In the genomic region with DNA sequence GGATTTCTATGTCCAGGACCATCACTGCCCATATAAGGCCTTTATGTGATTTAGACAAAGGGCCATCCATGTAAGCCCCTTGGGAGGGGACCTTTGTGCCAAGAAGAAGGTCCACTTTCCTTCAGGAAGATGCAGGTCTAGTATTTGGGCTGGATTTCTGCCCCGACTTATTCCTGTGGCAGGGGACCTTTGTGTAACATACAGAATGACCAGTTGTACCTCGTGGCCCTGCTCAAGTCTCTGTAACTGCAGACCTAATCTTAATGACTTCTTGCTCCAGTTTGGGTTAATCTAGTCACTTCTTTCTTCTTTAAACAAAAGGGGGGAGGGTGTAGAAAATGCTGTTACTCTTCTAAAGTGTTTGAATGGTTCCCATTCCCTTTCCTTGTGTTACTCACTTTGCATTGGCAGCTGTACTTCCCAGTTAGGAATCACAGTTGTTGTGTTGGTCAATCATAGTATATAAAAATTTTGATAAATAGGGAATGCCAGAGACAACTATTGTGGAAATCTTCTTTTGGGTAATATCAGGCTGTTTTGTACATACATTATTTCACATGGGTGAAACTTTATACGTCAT, we compare ENCODE assay signal across 1 cellular context.
TF ChIP-seq lines count a peak whose summit lies in the region.

No MANE protein-coding gene starts in this region.

TF ChIP-seq in GM23338, 12 proteins besides CTCF, POLR2A, EP300 and RAD21 (continued from another document):
- TF ChIP-seq, protein P1, sequence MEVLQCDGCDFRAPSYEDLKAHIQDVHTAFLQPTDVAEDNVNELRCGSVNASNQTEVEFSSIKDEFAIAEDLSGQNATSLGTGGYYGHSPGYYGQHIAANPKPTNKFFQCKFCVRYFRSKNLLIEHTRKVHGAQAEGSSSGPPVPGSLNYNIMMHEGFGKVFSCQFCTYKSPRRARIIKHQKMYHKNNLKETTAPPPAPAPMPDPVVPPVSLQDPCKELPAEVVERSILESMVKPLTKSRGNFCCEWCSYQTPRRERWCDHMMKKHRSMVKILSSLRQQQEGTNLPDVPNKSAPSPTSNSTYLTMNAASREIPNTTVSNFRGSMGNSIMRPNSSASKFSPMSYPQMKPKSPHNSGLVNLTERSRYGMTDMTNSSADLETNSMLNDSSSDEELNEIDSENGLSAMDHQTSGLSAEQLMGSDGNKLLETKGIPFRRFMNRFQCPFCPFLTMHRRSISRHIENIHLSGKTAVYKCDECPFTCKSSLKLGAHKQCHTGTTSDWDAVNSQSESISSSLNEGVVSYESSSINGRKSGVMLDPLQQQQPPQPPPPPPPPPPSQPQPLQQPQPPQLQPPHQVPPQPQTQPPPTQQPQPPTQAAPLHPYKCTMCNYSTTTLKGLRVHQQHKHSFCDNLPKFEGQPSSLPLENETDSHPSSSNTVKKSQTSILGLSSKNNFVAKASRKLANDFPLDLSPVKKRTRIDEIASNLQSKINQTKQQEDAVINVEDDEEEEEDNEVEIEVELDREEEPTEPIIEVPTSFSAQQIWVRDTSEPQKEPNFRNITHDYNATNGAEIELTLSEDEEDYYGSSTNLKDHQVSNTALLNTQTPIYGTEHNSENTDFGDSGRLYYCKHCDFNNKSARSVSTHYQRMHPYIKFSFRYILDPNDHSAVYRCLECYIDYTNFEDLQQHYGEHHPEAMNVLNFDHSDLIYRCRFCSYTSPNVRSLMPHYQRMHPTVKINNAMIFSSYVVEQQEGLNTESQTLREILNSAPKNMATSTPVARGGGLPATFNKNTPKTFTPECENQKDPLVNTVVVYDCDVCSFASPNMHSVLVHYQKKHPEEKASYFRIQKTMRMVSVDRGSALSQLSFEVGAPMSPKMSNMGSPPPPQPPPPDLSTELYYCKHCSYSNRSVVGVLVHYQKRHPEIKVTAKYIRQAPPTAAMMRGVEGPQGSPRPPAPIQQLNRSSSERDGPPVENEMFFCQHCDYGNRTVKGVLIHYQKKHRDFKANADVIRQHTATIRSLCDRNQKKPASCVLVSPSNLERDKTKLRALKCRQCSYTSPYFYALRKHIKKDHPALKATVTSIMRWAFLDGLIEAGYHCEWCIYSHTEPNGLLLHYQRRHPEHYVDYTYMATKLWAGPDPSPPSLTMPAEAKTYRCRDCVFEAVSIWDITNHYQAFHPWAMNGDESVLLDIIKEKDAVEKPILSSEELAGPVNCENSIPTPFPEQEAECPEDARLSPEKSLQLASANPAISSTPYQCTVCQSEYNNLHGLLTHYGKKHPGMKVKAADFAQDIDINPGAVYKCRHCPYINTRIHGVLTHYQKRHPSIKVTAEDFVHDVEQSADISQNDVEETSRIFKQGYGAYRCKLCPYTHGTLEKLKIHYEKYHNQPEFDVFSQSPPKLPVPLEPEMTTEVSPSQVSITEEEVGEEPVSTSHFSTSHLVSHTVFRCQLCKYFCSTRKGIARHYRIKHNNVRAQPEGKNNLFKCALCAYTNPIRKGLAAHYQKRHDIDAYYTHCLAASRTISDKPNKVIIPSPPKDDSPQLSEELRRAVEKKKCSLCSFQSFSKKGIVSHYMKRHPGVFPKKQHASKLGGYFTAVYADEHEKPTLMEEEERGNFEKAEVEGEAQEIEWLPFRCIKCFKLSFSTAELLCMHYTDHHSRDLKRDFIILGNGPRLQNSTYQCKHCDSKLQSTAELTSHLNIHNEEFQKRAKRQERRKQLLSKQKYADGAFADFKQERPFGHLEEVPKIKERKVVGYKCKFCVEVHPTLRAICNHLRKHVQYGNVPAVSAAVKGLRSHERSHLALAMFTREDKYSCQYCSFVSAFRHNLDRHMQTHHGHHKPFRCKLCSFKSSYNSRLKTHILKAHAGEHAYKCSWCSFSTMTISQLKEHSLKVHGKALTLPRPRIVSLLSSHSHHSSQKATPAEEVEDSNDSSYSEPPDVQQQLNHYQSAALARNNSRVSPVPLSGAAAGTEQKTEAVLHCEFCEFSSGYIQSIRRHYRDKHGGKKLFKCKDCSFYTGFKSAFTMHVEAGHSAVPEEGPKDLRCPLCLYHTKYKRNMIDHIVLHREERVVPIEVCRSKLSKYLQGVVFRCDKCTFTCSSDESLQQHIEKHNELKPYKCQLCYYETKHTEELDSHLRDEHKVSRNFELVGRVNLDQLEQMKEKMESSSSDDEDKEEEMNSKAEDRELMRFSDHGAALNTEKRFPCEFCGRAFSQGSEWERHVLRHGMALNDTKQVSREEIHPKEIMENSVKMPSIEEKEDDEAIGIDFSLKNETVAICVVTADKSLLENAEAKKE (CRISPR knock-in tag; IDR thresholded peaks at IDR 0.05) = no peak
- TF ChIP-seq ZNF114 (CRISPR knock-in tag; IDR thresholded peaks at IDR 0.05) (no peak), NANOG (IDR thresholded peaks at IDR 0.05; ENCODE audit: borderline replicate concordance) (no peak), STAT1 (IDR thresholded peaks at IDR 0.05; ENCODE audit: unreplicated experiment) (no peak), POLR2AphosphoS5 (IDR thresholded peaks at IDR 0.05; ENCODE audit: low read depth) (no peak), JUNB (IDR thresholded peaks at IDR 0.05; ENCODE audit: unreplicated experiment) (no peak)
- TF ChIP-seq, protein P2, sequence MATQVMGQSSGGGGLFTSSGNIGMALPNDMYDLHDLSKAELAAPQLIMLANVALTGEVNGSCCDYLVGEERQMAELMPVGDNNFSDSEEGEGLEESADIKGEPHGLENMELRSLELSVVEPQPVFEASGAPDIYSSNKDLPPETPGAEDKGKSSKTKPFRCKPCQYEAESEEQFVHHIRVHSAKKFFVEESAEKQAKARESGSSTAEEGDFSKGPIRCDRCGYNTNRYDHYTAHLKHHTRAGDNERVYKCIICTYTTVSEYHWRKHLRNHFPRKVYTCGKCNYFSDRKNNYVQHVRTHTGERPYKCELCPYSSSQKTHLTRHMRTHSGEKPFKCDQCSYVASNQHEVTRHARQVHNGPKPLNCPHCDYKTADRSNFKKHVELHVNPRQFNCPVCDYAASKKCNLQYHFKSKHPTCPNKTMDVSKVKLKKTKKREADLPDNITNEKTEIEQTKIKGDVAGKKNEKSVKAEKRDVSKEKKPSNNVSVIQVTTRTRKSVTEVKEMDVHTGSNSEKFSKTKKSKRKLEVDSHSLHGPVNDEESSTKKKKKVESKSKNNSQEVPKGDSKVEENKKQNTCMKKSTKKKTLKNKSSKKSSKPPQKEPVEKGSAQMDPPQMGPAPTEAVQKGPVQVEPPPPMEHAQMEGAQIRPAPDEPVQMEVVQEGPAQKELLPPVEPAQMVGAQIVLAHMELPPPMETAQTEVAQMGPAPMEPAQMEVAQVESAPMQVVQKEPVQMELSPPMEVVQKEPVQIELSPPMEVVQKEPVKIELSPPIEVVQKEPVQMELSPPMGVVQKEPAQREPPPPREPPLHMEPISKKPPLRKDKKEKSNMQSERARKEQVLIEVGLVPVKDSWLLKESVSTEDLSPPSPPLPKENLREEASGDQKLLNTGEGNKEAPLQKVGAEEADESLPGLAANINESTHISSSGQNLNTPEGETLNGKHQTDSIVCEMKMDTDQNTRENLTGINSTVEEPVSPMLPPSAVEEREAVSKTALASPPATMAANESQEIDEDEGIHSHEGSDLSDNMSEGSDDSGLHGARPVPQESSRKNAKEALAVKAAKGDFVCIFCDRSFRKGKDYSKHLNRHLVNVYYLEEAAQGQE (IDR thresholded peaks at IDR 0.05; ENCODE audit: unreplicated experiment) = no peak
